Comparison of ENCODE assay signal across 12 cellular contexts in genomic region chr9:70600479-70600878, GRCh38.
DNase-seq lines count a peak whose midpoint lies in the region; ATAC-seq and TF ChIP-seq lines count a peak whose summit lies in the region.
"Had no signal": no experiment of that assay in that cellular context is flagged by ENCODE, and none has a peak within 500 bp of the region (broad histone marks: within the 10 kb centered on the region; RNA-seq: fewer than 3 reads in every experiment).

No MANE protein-coding gene starts in this region.

- H4K91ac ChIP-seq in mesenchymal stem cell (ENCODE audit: low read length) = no peak overlapping the region

- no peak for ATAC-seq in HG03432 (IDR thresholded peaks at IDR 0.05; ENCODE audit: unreplicated experiment)
- ATAC-seq: effector memory CD8-positive, alpha-beta T cell had no signal

- H2AFZ ChIP-seq in mesenchymal stem cell (ENCODE audit: low read depth, low read length) = no peak overlapping the region

- TF ChIP-seq CTCF in coronary artery (IDR thresholded peaks at IDR 0.05) = no peak
- no peak for TF ChIP-seq CTCF in thyroid gland (IDR thresholded peaks at IDR 0.05)
- TF ChIP-seq CTCF in GM20000 (IDR thresholded peaks at IDR 0.05; ENCODE audit: extremely low read depth, missing control alignments) = no peak

- no peaks in the 10 kb centered on the region for H3K9me3 ChIP-seq in mesenchymal stem cell (ENCODE audit: control insufficient read depth, low read length)
- H3K9me3 ChIP-seq in thyroid gland = no peaks in the 10 kb centered on the region

- H3K4ac ChIP-seq in mesenchymal stem cell (ENCODE audit: low read depth in 1 of 2, low read length in 2 of 2) = peak overlapping the region in 1 of 2 experiments; percentile 65

- WGBS in mesenchymal stem cell = no CpG with 5 or more reads among the region's 1 CpG
- WGBS in thyroid gland, 2 donors = 42 to 57% methylated on average over 1 of the region's 1 CpG

- H3K36me3 ChIP-seq in mesenchymal stem cell (ENCODE audit: control insufficient read depth in 1 of 2, insufficient read depth in 2 of 2, low read depth in 1 of 2, low read length in 2 of 2) = no peaks in the 10 kb centered on the region
- no peaks in the 10 kb centered on the region for H3K36me3 ChIP-seq in thyroid gland

- no peaks in the 10 kb centered on the region for H3K79me1 ChIP-seq in mesenchymal stem cell (replicated peaks; ENCODE audit: low read length, poor library complexity, severe bottlenecking)

- no peak overlapping the region for H4K8ac ChIP-seq in mesenchymal stem cell (ENCODE audit: low read length)

- peak overlapping the region; percentile 90 for H3K9ac ChIP-seq in mesenchymal stem cell (ENCODE audit: low read length)

- H2BK5ac ChIP-seq in mesenchymal stem cell (ENCODE audit: low read depth, low read length, poor library complexity, severe bottlenecking) = no peak overlapping the region

- peak overlapping the region in 1 of 2 experiments; percentile 77 for H2BK12ac ChIP-seq in mesenchymal stem cell (ENCODE audit: low read length in 2 of 2)

- intact Hi-C loops in thyroid gland (cut with DNase I) = loop anchor here (5.0 to 10.0 kb wide), 2 partner anchors 186 to 248 kb away; partner anchors contain the start of gene KLF9

- peak overlapping the region in 1 of 2 experiments; percentile 84 for H3K18ac ChIP-seq in mesenchymal stem cell (ENCODE audit: low read depth in 1 of 2, low read length in 2 of 2)

- H3K27me3 ChIP-seq in mesenchymal stem cell (ENCODE audit: control insufficient read depth in 1 of 2, insufficient read depth in 1 of 2, low read length in 2 of 2) (peaks cover 0 to 16% of the 10 kb centered on the region in 2 experiments), thyroid gland (no peaks in the 10 kb centered on the region)

- H3K4me1 ChIP-seq in mesenchymal stem cell (ENCODE audit: control insufficient read depth, insufficient read depth, low read depth, low read length) = peaks cover 6% of the 10 kb centered on the region
- peaks cover 14 to 32% of the 10 kb centered on the region in 2 donors for H3K4me1 ChIP-seq in thyroid gland

- H3K4me3 ChIP-seq in coronary artery (peak overlapping the region; percentile 45), mesenchymal stem cell (ENCODE audit: insufficient read depth in 1 of 2, low read depth in 1 of 2, low read length in 2 of 2) (peak overlapping the region in 1 of 2 experiments; percentile 59), thyroid gland (replicated peaks in 1 of 3) (no peak overlapping the region)

- H3K14ac ChIP-seq in mesenchymal stem cell (ENCODE audit: low read length in 2 of 2) = peak overlapping the region in 1 of 2 experiments; percentile 59

- no peak overlapping the region for H2BK15ac ChIP-seq in mesenchymal stem cell (ENCODE audit: low read depth, poor library complexity, severe bottlenecking)

- no peak overlapping the region for H2BK120ac ChIP-seq in mesenchymal stem cell (ENCODE audit: low read depth, low read length)

- H3K27ac ChIP-seq in coronary artery (peak overlapping the region; percentile 97 to 98), mesenchymal stem cell (ENCODE audit: low read length, poor library complexity, severe bottlenecking) (no peak overlapping the region), thyroid gland (peak overlapping the region; percentile 78 to 91 (median 87))

- peak; percentile 15 for DNase-seq in RPMI8226
- no peak for DNase-seq in coronary artery (ENCODE audit: low spot score)
- DNase-seq in mesenchymal stem cell = peak; percentile 93
- peak; percentile 28 to 37 for DNase-seq in thyroid gland
- no peak for DNase-seq in stimulated activated CD4-positive, alpha-beta T cell treated with anti-CD3 and anti-CD28 coated beads, Interleukin-1b, Interleukin-23, amount 100 ng/mL, for 48 hours
- no peak for DNase-seq in NCI-H526 treated with DMSO at 0.1 percent for 48 hours (lab: John Stamatoyannopoulos, UW)
- no peak for DNase-seq in GM20000 (ENCODE audit: low spot score)
- DNase-seq: activated CD4-positive, alpha-beta T cell treated with anti-CD3 and anti-CD28 coated beads, Interleukin-2, amount 50 U/mL, for 48 hours; effector memory CD8-positive, alpha-beta T cell; H7; NCI-H774 had no signal

- no peak overlapping the region for H2AK5ac ChIP-seq in mesenchymal stem cell (ENCODE audit: low read length, severe bottlenecking)

- no peak for TF ChIP-seq POLR2A in thyroid gland (IDR thresholded peaks at IDR 0.05)

- H3K4me2 ChIP-seq in mesenchymal stem cell (ENCODE audit: low read length, poor library complexity, severe bottlenecking) = no peak overlapping the region

- no peak overlapping the region for H3K23ac ChIP-seq in mesenchymal stem cell (ENCODE audit: low read length in 2 of 2)

Comparison
In these comparisons a context has a peak if more than half of its experiments do, and no peak if none do; other contexts are left out.
1. DNase-seq: peak in RPMI8226 (single experiment), mesenchymal stem cell (single experiment) and thyroid gland (2 of 2); none in coronary artery (single experiment), stimulated activated CD4-positive, alpha-beta T cell treated with anti-CD3 and anti-CD28 coated beads, Interleukin-1b, Interleukin-23, amount 100 ng/mL, for 48 hours (single experiment), NCI-H526 treated with DMSO at 0.1 percent for 48 hours (single experiment) and GM20000 (single experiment).